17 cellular contexts compared by ENCODE assay signal in genomic region chr5:134267366-134268018, GRCh38. TPM values are rescaled to one million over a fixed set of nuclear protein-coding genes. Genes with fewer than 3 reads are reported as not detected.
DNase-seq lines count a peak whose midpoint lies in the region; ATAC-seq and TF ChIP-seq lines count a peak whose summit lies in the region.
"Had no signal": no experiment of that assay in that cellular context is flagged by ENCODE, and none has a peak within 500 bp of the region (broad histone marks: within the 10 kb centered on the region; RNA-seq: fewer than 3 reads in every experiment).

No MANE protein-coding gene starts in this region.

- peaks cover 15% of the 10 kb centered on the region for H3K9me3 Mint-ChIP-seq in HFFc6

- no peak overlapping the region for H3K27ac Mint-ChIP-seq in HFFc6

- TF ChIP-seq CTCF in AG10803 (conservative IDR thresholded peaks at IDR 0.05; ENCODE audit: low read length) = no peak
- no peak for TF ChIP-seq CTCF in HFFc6 (IDR thresholded peaks at IDR 0.05)

- H3K4me3 Mint-ChIP-seq in HFFc6 = no peak overlapping the region

- H3K27me3 Mint-ChIP-seq in HFFc6 (ENCODE audit: insufficient read depth) = peaks cover 5% of the 10 kb centered on the region

- H3K4me1 Mint-ChIP-seq in HFFc6 (ENCODE audit: low read depth) = peaks cover 8% of the 10 kb centered on the region

- DNase-seq in AG10803 (ENCODE audit: low read depth) (peak; percentile 31), HFFc6 (peak; percentile 23), SW480 (ENCODE audit: low spot score) (peak; percentile 41), kidney tubule cell (ENCODE audit: low spot score) (peak; percentile 41), C1 segment of cervical spinal cord (lab: John Stamatoyannopoulos, UW) (no peak), dedifferentiated amniotic fluid mesenchymal stem cell (ENCODE audit: extremely low spot score) (no peak)
- DNase-seq: activated gamma-delta T cell; central memory CD4-positive, alpha-beta T cell; glutamatergic neuron; islet precursor cell; NCI-H2171; occipital lobe had no signal

- peaks cover 9% of the 10 kb centered on the region for H3K36me3 Mint-ChIP-seq in HFFc6 (ENCODE audit: low read depth)

- no peak for ATAC-seq in GM18511 (IDR thresholded peaks at IDR 0.05; ENCODE audit: unreplicated experiment)
- ATAC-seq in HG02973 (IDR thresholded peaks at IDR 0.05; ENCODE audit: unreplicated experiment) = no peak
- ATAC-seq: GM12878 had no signal

- H3K4me3 ChIP-seq in AG10803 (ENCODE audit: low read length) = no peak overlapping the region
- H3K4me3 ChIP-seq: BLaER1, GM12878, smooth muscle cell had no signal

RNA-seq across cellular contexts. Expression of gene PPP2CA, which starts 41.6 kb away (rescaled TPM):
- total RNA-seq in HFFc6 (2021; fragmentation: NEBNext Ultra II Directional; extraction: Animal tissue kit (Norgen Biotek cat#: 25700)) = 100 to 1,000 TPM; 153 to 172 (median 156) TPM

Comparison
In these comparisons a context has a peak if more than half of its experiments do, and no peak if none do; other contexts are left out.
1. DNase-seq: peak in AG10803 (single experiment), HFFc6 (single experiment), SW480 (single experiment) and kidney tubule cell (single experiment); none in C1 segment of cervical spinal cord (0 of 14) and dedifferentiated amniotic fluid mesenchymal stem cell (single experiment).